In genomic region chr12:116204169-116204568, GRCh38 we compare ENCODE assay signal across 22 cellular contexts.
"Had no signal": no experiment of that assay in that cellular context is flagged by ENCODE, and none has a peak within 500 bp of the region (broad histone marks: within the 10 kb centered on the region; RNA-seq: fewer than 3 reads in every experiment).

No MANE protein-coding gene starts in this region.

- H3K36me3 ChIP-seq: neutrophil, pancreas, right lobe of liver, thoracic aorta had no signal

- H3K4me3 Mint-ChIP-seq: activated CD4-positive, alpha-beta memory T cell treated with anti-CD3 and anti-CD28 coated beads, Interleukin-2, amount 10 ng/mL, durations not matched to agents 7 days and 5 days; activated CD4-positive, alpha-beta T cell treated with anti-CD3 and anti-CD28 coated beads, Interleukin-2, amount 10 ng/mL, durations not matched to agents 24 days and 14 days; activated naive CD4-positive, alpha-beta T cell treated with anti-CD3 and anti-CD28 coated beads for 36 hours; activated T-cell treated with anti-CD3 and anti-CD28 coated beads, Interleukin-2, amount 50 U/mL, for 72 hours; brain; natural killer cell; stimulated activated naive B cell treated with anti-CD40 and anti-IgM and Interleukin-4, amounts not matched to agents 10 μg/mL and 1 μg/mL and 100 μg/mL, for 72 hours; T-helper 17 cell had no signal

- DNase-seq: activated CD4-positive, alpha-beta memory T cell treated with anti-CD3 and anti-CD28 coated beads, Interleukin-2, amount 10 ng/mL, durations not matched to agents 7 days and 5 days; activated CD4-positive, alpha-beta T cell treated with anti-CD3 and anti-CD28 coated beads, Interleukin-2, amount 10 ng/mL, durations not matched to agents 24 days and 14 days; activated effector memory CD4-positive, alpha-beta T cell treated with Interleukin-2 at 50 U/mL for 16 hours; activated naive CD4-positive, alpha-beta T cell treated with anti-CD3 and anti-CD28 coated beads for 36 hours; activated T-cell treated with anti-CD3 and anti-CD28 coated beads, Interleukin-2, amount 50 U/mL, for 72 hours; anterior cingulate cortex; central memory CD4-positive, alpha-beta T cell; effector memory CD4-positive, alpha-beta T cell; kidney; natural killer cell; pancreas; right lobe of liver; small intestine; stimulated activated CD4-positive, alpha-beta T cell treated with anti-CD3 and anti-CD28 coated beads, Interleukin-15, amount 100 ng/mL, for 24 hours; stimulated activated naive B cell treated with anti-CD40 and anti-IgM and Interleukin-4, amounts not matched to agents 10 μg/mL and 1 μg/mL and 100 μg/mL, for 72 hours; T-helper 17 cell had no signal

- H3K27me3 ChIP-seq: neutrophil, pancreas, right lobe of liver had no signal

- H3K27ac ChIP-seq: neutrophil, pancreas, right lobe of liver, thoracic aorta had no signal

- H3K36me3 Mint-ChIP-seq: brain, natural killer cell had no signal

- H3K27ac Mint-ChIP-seq: activated CD4-positive, alpha-beta memory T cell treated with anti-CD3 and anti-CD28 coated beads, Interleukin-2, amount 10 ng/mL, durations not matched to agents 7 days and 5 days; activated CD4-positive, alpha-beta T cell treated with anti-CD3 and anti-CD28 coated beads, Interleukin-2, amount 10 ng/mL, durations not matched to agents 24 days and 14 days; activated naive CD4-positive, alpha-beta T cell treated with anti-CD3 and anti-CD28 coated beads for 36 hours; activated T-cell treated with anti-CD3 and anti-CD28 coated beads, Interleukin-2, amount 50 U/mL, for 72 hours; T-helper 17 cell had no signal

- ATAC-seq: activated CD4-positive, CD25-positive, alpha-beta regulatory T cell treated with anti-CD3 and anti-CD28 coated beads, Interleukin-2, amount 50 U/mL, for 24 hours; activated T-cell treated with anti-CD3 and anti-CD28 coated beads, Interleukin-2, amount 50 U/mL, for 72 hours; esophagus mucosa; left lobe of liver; natural killer cell; pancreas; right lobe of liver; stimulated activated naive B cell treated with anti-CD40 and anti-IgM and Interleukin-4, amounts not matched to agents 10 μg/mL and 1 μg/mL and 100 μg/mL, for 72 hours; T-helper 17 cell had no signal

- H3K4me3 ChIP-seq: pancreas, right lobe of liver, thoracic aorta had no signal

- H3K4me1 Mint-ChIP-seq: activated CD4-positive, alpha-beta memory T cell treated with anti-CD3 and anti-CD28 coated beads, Interleukin-2, amount 10 ng/mL, durations not matched to agents 7 days and 5 days had no signal

- H3K27me3 Mint-ChIP-seq: activated CD4-positive, alpha-beta memory T cell treated with anti-CD3 and anti-CD28 coated beads, Interleukin-2, amount 10 ng/mL, durations not matched to agents 7 days and 5 days; activated CD4-positive, alpha-beta T cell treated with anti-CD3 and anti-CD28 coated beads, Interleukin-2, amount 10 ng/mL, durations not matched to agents 24 days and 14 days; brain; stimulated activated naive B cell treated with anti-CD40 and anti-IgM and Interleukin-4, amounts not matched to agents 10 μg/mL and 1 μg/mL and 100 μg/mL, for 72 hours; T-helper 17 cell had no signal

- H3K9me3 Mint-ChIP-seq: activated CD4-positive, alpha-beta memory T cell treated with anti-CD3 and anti-CD28 coated beads, Interleukin-2, amount 10 ng/mL, durations not matched to agents 7 days and 5 days; activated CD4-positive, alpha-beta T cell treated with anti-CD3 and anti-CD28 coated beads, Interleukin-2, amount 10 ng/mL, durations not matched to agents 24 days and 14 days; activated naive CD4-positive, alpha-beta T cell treated with anti-CD3 and anti-CD28 coated beads for 36 hours; activated T-cell treated with anti-CD3 and anti-CD28 coated beads, Interleukin-2, amount 50 U/mL, for 72 hours; brain; natural killer cell; stimulated activated naive B cell treated with anti-CD40 and anti-IgM and Interleukin-4, amounts not matched to agents 10 μg/mL and 1 μg/mL and 100 μg/mL, for 72 hours had no signal

- H3K9me3 ChIP-seq: neutrophil, pancreas, right lobe of liver, thoracic aorta had no signal
